ENCODE assay signal across 16 cellular contexts in genomic region chr12:91316825-91317224, GRCh38.
DNase-seq lines count a peak whose midpoint lies in the region; ATAC-seq and TF ChIP-seq lines count a peak whose summit lies in the region.
"Had no signal": no experiment of that assay in that cellular context is flagged by ENCODE, and none has a peak within 500 bp of the region (broad histone marks: within the 10 kb centered on the region; RNA-seq: fewer than 3 reads in every experiment).

No MANE protein-coding gene starts in this region.

- intact Hi-C loops in lower leg skin (cut with DNase I; ENCODE audit: low total_unique reads): no loop called here

- no peak for TF ChIP-seq POLR2A in suprapubic skin (IDR thresholded peaks at IDR 0.05)
- TF ChIP-seq POLR2A in lower leg skin (IDR thresholded peaks at IDR 0.05): no peak

- no peak for ATAC-seq in HG03354 (IDR thresholded peaks at IDR 0.05; ENCODE audit: poor library complexity, severe bottlenecking, unreplicated experiment)

- TF ChIP-seq EP300 in suprapubic skin (IDR thresholded peaks at IDR 0.05): no peak

- H3F3A ChIP-seq in GM23248 (ENCODE audit: insufficient read depth): peaks cover 20% of the 10 kb centered on the region; the same call in 1 of the 2 replicates

- no peaks in the 10 kb centered on the region for H3K79me2 ChIP-seq in GM23248 (ENCODE audit: insufficient read depth)

- no peaks in the 10 kb centered on the region for H4K20me1 ChIP-seq in GM23248 (ENCODE audit: insufficient read depth)

- WGBS in GM23248 (ENCODE audit: low coverage in 1 of 2, low lambda C conversion rate in 2 of 2, missing lambda C conversion rate in 2 of 2), 2 experiments: 0 to 4% methylated on average over 2 of the region's 2 CpGs
- 53% methylated on average over 2 of the region's 2 CpGs for WGBS in suprapubic skin
- WGBS in lower leg skin, 2 donors: 51 to 56% methylated on average over 2 of the region's 2 CpGs

- H3K4me1 ChIP-seq in GM23248 (ENCODE audit: insufficient read depth) (peaks cover 17% of the 10 kb centered on the region), adipocyte (ENCODE audit: control insufficient read depth, insufficient read depth, low read length) (peaks cover 23% of the 10 kb centered on the region), suprapubic skin (peaks cover 2% of the 10 kb centered on the region)
- H3K4me1 ChIP-seq in effector memory CD4-positive, alpha-beta T cell (ENCODE audit: control insufficient read depth, insufficient read depth, low read length, poor library complexity, severe bottlenecking): no peaks in the 10 kb centered on the region
- H3K4me1 ChIP-seq: stomach had no signal

- H3K4me3 ChIP-seq in GM23248 (no peak overlapping the region), adipocyte (ENCODE audit: low read length) (peak overlapping the region; percentile 34), foreskin fibroblast (ENCODE audit: low read depth in 1 of 2, low read length in 2 of 2) (no peak overlapping the region), suprapubic skin (no peak overlapping the region), lower leg skin (ENCODE audit: low read depth, poor library complexity, severe bottlenecking) (no peak overlapping the region)
- no peak overlapping the region for H3K4me3 ChIP-seq in effector memory CD4-positive, alpha-beta T cell (ENCODE audit: insufficient read depth, low read depth, low read length, poor library complexity, severe bottlenecking)
- H3K4me3 ChIP-seq: stomach had no signal

- H3K9me2 ChIP-seq in GM23248 (ENCODE audit: insufficient read depth): no peaks in the 10 kb centered on the region

- in situ Hi-C loops in GM23248 (cut with MboI): no loop called here

- TF ChIP-seq CTCF in foreskin fibroblast (IDR thresholded peaks at IDR 0.05; ENCODE audit: low read depth, low read length): no peak
- no peak for TF ChIP-seq CTCF in suprapubic skin (IDR thresholded peaks at IDR 0.05)
- no peak for TF ChIP-seq CTCF in lower leg skin (IDR thresholded peaks at IDR 0.05)

- H3K27ac ChIP-seq in GM23248: 0 out of 2 replicates have a peak overlapping the region, but pooled peaks have one; percentile 2
- peak overlapping the region; percentile 58 for H3K27ac ChIP-seq in suprapubic skin
- no peak overlapping the region for H3K27ac ChIP-seq in effector memory CD4-positive, alpha-beta T cell (ENCODE audit: insufficient read depth, low read length, poor library complexity, severe bottlenecking)
- H3K27ac ChIP-seq: C4-2B had no signal

- peak overlapping the region; percentile 48; the same call in 1 of the 2 replicates for H2AFZ ChIP-seq in GM23248

- peak; percentile 36 for DNase-seq in GM23248
- peak; percentile 68 for DNase-seq in adipocyte (ENCODE audit: low read depth)
- DNase-seq in foreskin fibroblast: peak; percentile 26 to 63
- no peak for DNase-seq in suprapubic skin (ENCODE audit: low spot score in 2 of 2)
- DNase-seq in lower leg skin (ENCODE audit: low spot score in 2 of 2): no peak
- DNase-seq in effector memory CD4-positive, alpha-beta T cell: no peak
- DNase-seq: activated B cell treated with CpG ODN at 0.5 μM for 24 hours, cerebellar nuclear complex, GF-D8, naive B cell, NCI-H1417, SIG-M5, stomach, T-helper 2 cell had no signal

- peak overlapping the region; percentile 60 for H3K4me2 ChIP-seq in GM23248 (ENCODE audit: unreplicated experiment)

- no peaks in the 10 kb centered on the region for H3K9me3 ChIP-seq in GM23248 (ENCODE audit: low read depth)
- no peaks in the 10 kb centered on the region for H3K9me3 ChIP-seq in adipocyte (ENCODE audit: control insufficient read depth, low read length)
- H3K9me3 ChIP-seq in suprapubic skin: no peaks in the 10 kb centered on the region
- H3K9me3 ChIP-seq in effector memory CD4-positive, alpha-beta T cell (ENCODE audit: control insufficient read depth, low read length): no peaks in the 10 kb centered on the region
- H3K9me3 ChIP-seq: stomach had no signal

- H3K36me3 ChIP-seq in GM23248 (ENCODE audit: low read depth): no peaks in the 10 kb centered on the region
- H3K36me3 ChIP-seq in adipocyte (ENCODE audit: control insufficient read depth, insufficient read depth, low read length, severe bottlenecking): no peaks in the 10 kb centered on the region
- no peaks in the 10 kb centered on the region for H3K36me3 ChIP-seq in suprapubic skin
- H3K36me3 ChIP-seq in effector memory CD4-positive, alpha-beta T cell (ENCODE audit: control insufficient read depth, insufficient read depth, low read length): no peaks in the 10 kb centered on the region
- H3K36me3 ChIP-seq: stomach had no signal

- no peaks in the 10 kb centered on the region for H3K27me3 ChIP-seq in GM23248 (replicated peaks; ENCODE audit: insufficient read depth)
- no peaks in the 10 kb centered on the region for H3K27me3 ChIP-seq in adipocyte (replicated peaks; ENCODE audit: control insufficient read depth, insufficient read depth, low read length)
- no peaks in the 10 kb centered on the region for H3K27me3 ChIP-seq in suprapubic skin
- peaks cover 5% of the 10 kb centered on the region for H3K27me3 ChIP-seq in effector memory CD4-positive, alpha-beta T cell (replicated peaks; ENCODE audit: control insufficient read depth, insufficient read depth, low read length, poor library complexity, severe bottlenecking)
- H3K27me3 ChIP-seq: stomach had no signal

- H3K9ac ChIP-seq in GM23248 (no peak overlapping the region), adipocyte (ENCODE audit: low read length) (peak overlapping the region; percentile 71)

Comparison
In these comparisons a context has a peak if more than half of its experiments do, and no peak if none do; other contexts are left out.
1. DNase-seq: peak in GM23248 (single experiment), adipocyte (single experiment) and foreskin fibroblast (2 of 2); none in suprapubic skin (0 of 2), lower leg skin (0 of 2) and effector memory CD4-positive, alpha-beta T cell (0 of 3).